22 cellular contexts compared by ENCODE assay signal in genomic region chr12:45890276-45890675, GRCh38.
DNase-seq lines count a peak whose midpoint lies in the region; ATAC-seq, FAIRE-seq and TF ChIP-seq lines count a peak whose summit lies in the region.
"Had no signal": no experiment of that assay in that cellular context is flagged by ENCODE, and none has a peak within 500 bp of the region (broad histone marks: within the 10 kb centered on the region; RNA-seq: fewer than 3 reads in every experiment).

No MANE protein-coding gene starts in this region.

- no peak overlapping the region for H3K4me2 ChIP-seq in OCI-LY7 (ENCODE audit: low read length)
- H3K4me2 ChIP-seq: BLaER1 treated with 17β-estradiol and CSF1 and Interleukin-3, amounts not matched to agents 10 nM and 100 nM; KMS-11 had no signal

- H3K9me3 ChIP-seq in OCI-LY7 (ENCODE audit: low read length): peaks cover 4% of the 10 kb centered on the region; the same call in 1 of the 2 replicates
- no peaks in the 10 kb centered on the region for H3K9me3 ChIP-seq in ascending aorta
- H3K9me3 ChIP-seq in WERI-Rb-1 (ENCODE audit: severe bottlenecking): no peaks in the 10 kb centered on the region
- H3K9me3 ChIP-seq: Peyer's patch had no signal

- H3K36me3 ChIP-seq in OCI-LY7 (ENCODE audit: insufficient read depth, low read length) (peaks cover 56% of the 10 kb centered on the region), ascending aorta (peaks cover 30 to 35% of the 10 kb centered on the region in 2 donors), WERI-Rb-1 (peaks cover 39% of the 10 kb centered on the region)

- BruUV-seq in OCI-LY7 (replicated peaks; lab: Mats Ljungman, UMichigan): no TSS peak

- peak; percentile 45 for FAIRE-seq in islet of Langerhans (lab: Jason Lieb, UNC)
- FAIRE-seq: GM12892, GM19239, HepG2 had no signal

- POLR2A ChIA-PET in OCI-LY7 (lab: Charles Lee): no interaction called here

- no peaks in the 10 kb centered on the region for H3K27me3 ChIP-seq in ascending aorta
- no peaks in the 10 kb centered on the region for H3K27me3 ChIP-seq in WERI-Rb-1 (ENCODE audit: insufficient read depth, low read depth, severe bottlenecking)
- H3K27me3 ChIP-seq: BLaER1 treated with 17β-estradiol and CSF1 and Interleukin-3, amounts not matched to agents 10 nM and 100 nM; Peyer's patch had no signal

- no peak for ATAC-seq in GM18873 (IDR thresholded peaks at IDR 0.05; ENCODE audit: low FRiP score, unreplicated experiment)
- ATAC-seq: HepG2 had no signal

- DNase-seq in DMS53 (lab: John Stamatoyannopoulos, UW) (peak; percentile 20), DMS53 treated with DMSO at 0.1 percent for 48 hours (lab: John Stamatoyannopoulos, UW; ENCODE audit: unreplicated experiment) (no peak), OCI-LY7 (ENCODE audit: low spot score) (no peak), Kasumi-1 (lab: John Stamatoyannopoulos, UW) (no peak), ascending aorta (ENCODE audit: low spot score in 2 of 2) (no peak), WERI-Rb-1 (no peak)
- DNase-seq: NCI-H1417 treated with DMSO at 0.1 percent for 48 hours, NCI-H2029 treated with DMSO at 0.1 percent for 48 hours, NCI-H2171 treated with DMSO at 0.1 percent for 48 hours, NCI-H748 treated with DMSO at 0.1 percent for 48 hours, Peyer's patch, Right ventricle myocardium superior, T-helper 1 cell had no signal

- no peaks in the 10 kb centered on the region for H3K79me2 ChIP-seq in OCI-LY7 (ENCODE audit: insufficient read depth, low read depth, low read length)

- TF ChIP-seq CTCF in OCI-LY7 (conservative IDR thresholded peaks at IDR 0.05; ENCODE audit: low read length): peak; percentile 41; the same call in 1 of the 2 replicates
- no peak for TF ChIP-seq CTCF in ascending aorta (IDR thresholded peaks at IDR 0.05)
- no peak for TF ChIP-seq CTCF in WERI-Rb-1 (IDR thresholded peaks at IDR 0.05; ENCODE audit: low read depth, low read length)

- H3K4me3 ChIP-seq in OCI-LY7 (ENCODE audit: low read depth, low read length, poor library complexity, severe bottlenecking): no peak overlapping the region
- no peak overlapping the region for H3K4me3 ChIP-seq in ascending aorta
- H3K4me3 ChIP-seq in WERI-Rb-1 (ENCODE audit: low read depth, low read length): no peak overlapping the region
- H3K4me3 ChIP-seq: BLaER1 treated with 17β-estradiol and CSF1 and Interleukin-3, amounts not matched to agents 10 nM and 100 nM; Peyer's patch; SK-N-MC had no signal

- no peaks in the 10 kb centered on the region for H3K9me2 ChIP-seq in OCI-LY7 (ENCODE audit: insufficient read depth, low read length)

- H3K27ac ChIP-seq in OCI-LY7 (ENCODE audit: low read depth, low read length, poor library complexity, severe bottlenecking): no peak overlapping the region
- H3K27ac ChIP-seq in ascending aorta: no peak overlapping the region
- no peak overlapping the region for H3K27ac ChIP-seq in WERI-Rb-1
- H3K27ac ChIP-seq: 22Rv1; BLaER1 treated with 17β-estradiol and CSF1 and Interleukin-3, amounts not matched to agents 10 nM and 100 nM; KMS-11; Peyer's patch; SK-N-MC had no signal

- H3K4me1 ChIP-seq in OCI-LY7 (ENCODE audit: insufficient read depth, low read length, poor library complexity, severe bottlenecking) (no peaks in the 10 kb centered on the region), ascending aorta (no peaks in the 10 kb centered on the region)
- H3K4me1 ChIP-seq: Peyer's patch had no signal

- H4K20me1 ChIP-seq in OCI-LY7 (ENCODE audit: insufficient read depth, low read length): no peaks in the 10 kb centered on the region
- H4K20me1 ChIP-seq: BLaER1 treated with 17β-estradiol and CSF1 and Interleukin-3, amounts not matched to agents 10 nM and 100 nM had no signal

- CTCF ChIA-PET in OCI-LY7 (lab: Charles Lee; ENCODE audit: unreplicated experiment): no interaction called here

- no peak overlapping the region for H2AFZ ChIP-seq in OCI-LY7 (ENCODE audit: low read length)

- intact Hi-C loops in OCI-LY7 (cut with micrococcal nuclease; ENCODE audit: unreplicated experiment) (no loop called here), ascending aorta (cut with DNase I) (no loop called here)
